14 cellular contexts compared by ENCODE assay signal in the genomic region with DNA sequence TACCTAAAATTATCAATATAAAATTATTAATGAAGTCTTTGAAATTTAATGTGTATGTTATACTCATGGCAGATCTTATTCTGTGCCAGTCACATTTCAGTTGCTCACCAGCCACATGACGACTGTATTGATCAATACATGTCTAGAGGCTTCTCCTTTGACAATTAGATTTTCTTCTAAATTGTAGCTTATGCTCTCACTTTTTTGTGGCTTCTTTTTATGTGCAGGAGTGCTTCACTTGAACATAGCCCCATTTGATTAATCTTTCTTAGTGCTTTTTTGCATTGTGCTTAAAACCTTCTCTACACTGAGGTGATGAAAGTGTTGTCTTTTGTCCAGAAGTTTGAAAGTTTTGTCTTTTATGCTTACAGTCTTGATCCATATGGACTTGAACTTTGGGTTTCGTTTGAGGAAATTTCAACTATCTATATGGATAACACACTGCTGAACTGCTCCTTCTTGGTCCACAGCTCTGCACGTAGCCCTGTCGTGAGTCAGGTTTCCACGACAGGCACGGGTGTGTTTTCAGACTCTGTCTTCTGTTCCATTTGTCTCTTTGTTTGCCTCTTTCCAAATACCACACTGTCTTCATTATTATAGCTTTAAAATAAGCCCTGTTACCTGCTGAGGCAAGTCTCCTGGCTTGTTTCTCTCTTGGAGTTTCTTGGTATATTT.
DNase-seq lines count a peak whose midpoint lies in the region; ATAC-seq lines count a peak whose summit lies in the region.
"Had no signal": no experiment of that assay in that cellular context is flagged by ENCODE, and none has a peak within 500 bp of the region (broad histone marks: within the 10 kb centered on the region; RNA-seq: fewer than 3 reads in every experiment).

No MANE protein-coding gene starts in this region.

- no peak overlapping the region for H2BK15ac ChIP-seq in mesenchymal stem cell (ENCODE audit: low read depth, poor library complexity, severe bottlenecking)

- no peak overlapping the region for H4K91ac ChIP-seq in mesenchymal stem cell (ENCODE audit: low read length)

- no peak overlapping the region for H2BK12ac ChIP-seq in mesenchymal stem cell (ENCODE audit: low read length in 2 of 2)

- H3K4ac ChIP-seq in mesenchymal stem cell (ENCODE audit: low read depth in 1 of 2, low read length in 2 of 2), result no peak overlapping the region

- peak overlapping the region; percentile 94 for H3K27ac Mint-ChIP-seq in activated naive CD4-positive, alpha-beta T cell treated with anti-CD3 and anti-CD28 coated beads, Interleukin-2, amount 10 ng/mL, durations not matched to agents 7 days and 5 days
- peak overlapping the region; percentile 90 for H3K27ac Mint-ChIP-seq in activated naive CD8-positive, alpha-beta T cell treated with anti-CD3 and anti-CD28 coated beads, Interleukin-2, amount 10 ng/mL, durations not matched to agents 7 days and 5 days
- H3K27ac Mint-ChIP-seq in stimulated activated naive CD8-positive, alpha-beta T cell treated with anti-CD3 and anti-CD28 coated beads, Interleukin-15, amount 100 ng/mL, for 72 hours, result peak overlapping the region; percentile 97 to 98

- peak; percentile 37 for DNase-seq in activated naive CD4-positive, alpha-beta T cell treated with anti-CD3 and anti-CD28 coated beads, Interleukin-2, amount 10 ng/mL, durations not matched to agents 7 days and 5 days
- DNase-seq in activated naive CD4-positive, alpha-beta T cell treated with Interleukin-2 at 50 U/mL for 16 hours, result no peak
- no peak for DNase-seq in activated naive CD8-positive, alpha-beta T cell treated with anti-CD3 and anti-CD28 coated beads, Interleukin-2, amount 10 ng/mL, durations not matched to agents 7 days and 5 days
- DNase-seq in stimulated activated naive CD8-positive, alpha-beta T cell treated with anti-CD3 and anti-CD28 coated beads, Interleukin-15, amount 100 ng/mL, for 72 hours, result no peak
- DNase-seq in D341Med (ENCODE audit: low spot score) (no peak), mesenchymal stem cell (no peak), midbrain (lab: John Stamatoyannopoulos, UW) (no peak)
- DNase-seq: caudate nucleus, GM23248, MM.1S, NCI-H187, SHP77 treated with DMSO at 0.1 percent for 48 hours, substantia nigra had no signal

- H4K8ac ChIP-seq in mesenchymal stem cell (ENCODE audit: low read length), result no peak overlapping the region

- H3K36me3 Mint-ChIP-seq in activated naive CD4-positive, alpha-beta T cell treated with anti-CD3 and anti-CD28 coated beads, Interleukin-2, amount 10 ng/mL, durations not matched to agents 7 days and 5 days, result peaks cover 19% of the 10 kb centered on the region
- peaks cover 2% of the 10 kb centered on the region for H3K36me3 Mint-ChIP-seq in activated naive CD8-positive, alpha-beta T cell treated with anti-CD3 and anti-CD28 coated beads, Interleukin-2, amount 10 ng/mL, durations not matched to agents 7 days and 5 days

- peaks cover 3% of the 10 kb centered on the region for H3K4me1 ChIP-seq in mesenchymal stem cell (ENCODE audit: control insufficient read depth, insufficient read depth, low read depth, low read length)

- peak overlapping the region; percentile 48 for H3K4me3 Mint-ChIP-seq in activated naive CD4-positive, alpha-beta T cell treated with anti-CD3 and anti-CD28 coated beads, Interleukin-2, amount 10 ng/mL, durations not matched to agents 7 days and 5 days
- peak overlapping the region; percentile 75 for H3K4me3 Mint-ChIP-seq in activated naive CD8-positive, alpha-beta T cell treated with anti-CD3 and anti-CD28 coated beads, Interleukin-2, amount 10 ng/mL, durations not matched to agents 7 days and 5 days
- peak overlapping the region; percentile 82 to 88 for H3K4me3 Mint-ChIP-seq in stimulated activated naive CD8-positive, alpha-beta T cell treated with anti-CD3 and anti-CD28 coated beads, Interleukin-15, amount 100 ng/mL, for 72 hours

- POLR2A ChIA-PET in activated naive CD8-positive, alpha-beta T cell treated with anti-CD3 and anti-CD28 coated beads, Interleukin-2, amount 10 ng/mL, durations not matched to agents 7 days and 5 days (lab: Charles Lee), result interaction anchor here (1.3 kb wide), 1 partner anchor 12 kb away, joined by 4 read pairs; no protein-coding TSS in a partner anchor

- CTCF ChIA-PET in activated naive CD4-positive, alpha-beta T cell treated with anti-CD3 and anti-CD28 coated beads, Interleukin-2, amount 10 ng/mL, durations not matched to agents 7 days and 5 days (lab: Charles Lee), result interaction anchor here (0.9 to 1.6 kb wide), 4 partner anchors 13 to 60 kb away, joined by 3 to 5 read pairs (median 3); no protein-coding TSS in a partner anchor

- no peak overlapping the region for H3K4me3 ChIP-seq in mesenchymal stem cell (ENCODE audit: insufficient read depth in 1 of 2, low read depth in 1 of 2, low read length in 2 of 2)
- H3K4me3 ChIP-seq: GM23248 had no signal

- no peak overlapping the region for H3K9ac ChIP-seq in mesenchymal stem cell (ENCODE audit: low read length)
- H3K9ac ChIP-seq: GM23248 had no signal

- peaks cover 0 to 7% of the 10 kb centered on the region in 2 experiments for H3K27me3 ChIP-seq in mesenchymal stem cell (ENCODE audit: control insufficient read depth in 1 of 2, insufficient read depth in 1 of 2, low read length in 2 of 2)

- peaks cover 52% of the 10 kb centered on the region for H3K4me1 Mint-ChIP-seq in activated naive CD4-positive, alpha-beta T cell treated with anti-CD3 and anti-CD28 coated beads, Interleukin-2, amount 10 ng/mL, durations not matched to agents 7 days and 5 days
- H3K4me1 Mint-ChIP-seq in activated naive CD8-positive, alpha-beta T cell treated with anti-CD3 and anti-CD28 coated beads, Interleukin-2, amount 10 ng/mL, durations not matched to agents 7 days and 5 days, result peaks cover 30% of the 10 kb centered on the region
- H3K4me1 Mint-ChIP-seq in stimulated activated naive CD8-positive, alpha-beta T cell treated with anti-CD3 and anti-CD28 coated beads, Interleukin-15, amount 100 ng/mL, for 72 hours, result peaks cover 52% of the 10 kb centered on the region

- ATAC-seq in activated naive CD8-positive, alpha-beta T cell treated with anti-CD3 and anti-CD28 coated beads, Interleukin-2, amount 10 ng/mL, durations not matched to agents 7 days and 5 days (ENCODE audit: low read depth), result peak; percentile 50
- peak; percentile 63 for ATAC-seq in stimulated activated naive CD8-positive, alpha-beta T cell treated with anti-CD3 and anti-CD28 coated beads, Interleukin-15, amount 100 ng/mL, for 72 hours

- H3K27ac ChIP-seq in KOPT-K1 (ENCODE audit: low read depth, low read length, poor library complexity, severe bottlenecking) (peak overlapping the region; percentile 39), mesenchymal stem cell (ENCODE audit: low read length, poor library complexity, severe bottlenecking) (no peak overlapping the region)
- H3K27ac ChIP-seq: GM23248 had no signal

- H2BK120ac ChIP-seq in mesenchymal stem cell (ENCODE audit: low read depth, low read length), result no peak overlapping the region

- WGBS in mesenchymal stem cell, result 91% methylated on average over 5 of the region's 6 CpGs

- no peaks in the 10 kb centered on the region for H3K27me3 Mint-ChIP-seq in activated naive CD4-positive, alpha-beta T cell treated with anti-CD3 and anti-CD28 coated beads, Interleukin-2, amount 10 ng/mL, durations not matched to agents 7 days and 5 days
- H3K27me3 Mint-ChIP-seq in activated naive CD8-positive, alpha-beta T cell treated with anti-CD3 and anti-CD28 coated beads, Interleukin-2, amount 10 ng/mL, durations not matched to agents 7 days and 5 days, result no peaks in the 10 kb centered on the region
- no peaks in the 10 kb centered on the region for H3K27me3 Mint-ChIP-seq in stimulated activated naive CD8-positive, alpha-beta T cell treated with anti-CD3 and anti-CD28 coated beads, Interleukin-15, amount 100 ng/mL, for 72 hours

- H3K9me3 Mint-ChIP-seq in activated naive CD4-positive, alpha-beta T cell treated with anti-CD3 and anti-CD28 coated beads, Interleukin-2, amount 10 ng/mL, durations not matched to agents 7 days and 5 days, result peaks cover 14% of the 10 kb centered on the region
- peaks cover 3% of the 10 kb centered on the region for H3K9me3 Mint-ChIP-seq in activated naive CD8-positive, alpha-beta T cell treated with anti-CD3 and anti-CD28 coated beads, Interleukin-2, amount 10 ng/mL, durations not matched to agents 7 days and 5 days
- peaks cover 6 to 7% of the 10 kb centered on the region in 2 donors for H3K9me3 Mint-ChIP-seq in stimulated activated naive CD8-positive, alpha-beta T cell treated with anti-CD3 and anti-CD28 coated beads, Interleukin-15, amount 100 ng/mL, for 72 hours

- no peak overlapping the region for H3K18ac ChIP-seq in mesenchymal stem cell (ENCODE audit: low read depth in 1 of 2, low read length in 2 of 2)

- H3K9me3 ChIP-seq in KOPT-K1 (ENCODE audit: insufficient read depth, low read length, poor library complexity, severe bottlenecking) (no peaks in the 10 kb centered on the region), mesenchymal stem cell (ENCODE audit: control insufficient read depth, low read length) (no peaks in the 10 kb centered on the region)

- H3K23ac ChIP-seq in mesenchymal stem cell (ENCODE audit: low read length in 2 of 2), result no peak overlapping the region

- no peak overlapping the region for H2AK5ac ChIP-seq in mesenchymal stem cell (ENCODE audit: low read length, severe bottlenecking)

- H3K14ac ChIP-seq in mesenchymal stem cell (ENCODE audit: low read length in 2 of 2), result no peak overlapping the region

- H3K79me1 ChIP-seq in mesenchymal stem cell (replicated peaks; ENCODE audit: low read length, poor library complexity, severe bottlenecking), result no peaks in the 10 kb centered on the region

- no peak overlapping the region for H2BK5ac ChIP-seq in mesenchymal stem cell (ENCODE audit: low read depth, low read length, poor library complexity, severe bottlenecking)

- no peak overlapping the region for H3K4me2 ChIP-seq in mesenchymal stem cell (ENCODE audit: low read length, poor library complexity, severe bottlenecking)

- H3K36me3 ChIP-seq in KOPT-K1 (ENCODE audit: insufficient read depth, low read length), result no peaks in the 10 kb centered on the region
- H3K36me3 ChIP-seq in mesenchymal stem cell (ENCODE audit: control insufficient read depth in 1 of 2, insufficient read depth in 2 of 2, low read depth in 1 of 2, low read length in 2 of 2), result no peaks in the 10 kb centered on the region

- no peak overlapping the region for H2AFZ ChIP-seq in mesenchymal stem cell (ENCODE audit: low read depth, low read length)
- H2AFZ ChIP-seq: GM23248 had no signal
